Comparison of ENCODE assay signal across 21 cellular contexts in the genomic region with DNA sequence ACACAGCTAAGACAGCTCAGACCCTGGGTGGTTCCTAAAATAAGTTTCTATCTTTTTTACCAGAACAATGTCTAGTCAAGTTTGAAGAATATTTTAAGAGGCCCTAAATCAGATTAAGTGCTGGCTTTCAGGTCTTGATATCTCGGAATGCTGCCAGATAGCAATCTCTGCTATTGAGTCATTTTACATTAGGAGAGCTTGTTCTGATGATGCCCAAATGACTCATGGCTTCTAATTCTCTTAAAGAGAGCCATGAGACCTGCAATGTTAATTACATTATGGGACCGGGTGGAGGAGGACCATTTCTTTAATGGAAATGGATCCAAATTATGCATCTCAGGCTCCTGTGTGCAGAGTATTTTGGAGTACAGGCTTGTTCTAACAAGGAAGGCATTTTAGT.
DNase-seq lines count a peak whose midpoint lies in the region; ATAC-seq, FAIRE-seq and TF ChIP-seq lines count a peak whose summit lies in the region.
"Had no signal": no experiment of that assay in that cellular context is flagged by ENCODE, and none has a peak within 500 bp of the region (broad histone marks: within the 10 kb centered on the region; RNA-seq: fewer than 3 reads in every experiment).

No MANE protein-coding gene starts in this region.

- H3K27me3 ChIP-seq in BE2C (no peaks in the 10 kb centered on the region), keratinocyte (ENCODE audit: control insufficient read depth, extremely low read depth, insufficient read depth, low read length) (no peaks in the 10 kb centered on the region), osteoblast (ENCODE audit: insufficient read depth, low read length) (no peaks in the 10 kb centered on the region), spleen (replicated peaks in 1 of 7) (no peaks in the 10 kb centered on the region)
- H3K27me3 ChIP-seq: SJSA1, upper lobe of right lung had no signal

- TF ChIP-seq CTCF in BE2C (IDR thresholded peaks at IDR 0.05; ENCODE audit: low read depth, low read length) (no peak), keratinocyte (optimal IDR thresholded peaks at IDR 0.05 in 1 of 3, IDR thresholded peaks at IDR 0.05 in 1 of 3, conservative IDR thresholded peaks at IDR 0.05 in 1 of 3; ENCODE audit: extremely low read depth in 1 of 3, insufficient read depth in 2 of 3, low read length in 3 of 3) (no peak), osteoblast (IDR thresholded peaks at IDR 0.05; ENCODE audit: extremely low read depth, low read depth, low read length) (no peak), spleen (IDR thresholded peaks at IDR 0.05 in 8 of 11, conservative IDR thresholded peaks at IDR 0.05 in 3 of 11) (no peak)

- H3K4me1 ChIP-seq in BE2C (no peaks in the 10 kb centered on the region), keratinocyte (ENCODE audit: control insufficient read depth, extremely low read depth, insufficient read depth, low read length) (peaks cover 8% of the 10 kb centered on the region), osteoblast (ENCODE audit: insufficient read depth, low read length) (no peaks in the 10 kb centered on the region), spleen (no peaks in the 10 kb centered on the region)
- H3K4me1 ChIP-seq: left ventricle myocardium inferior, SJSA1, upper lobe of right lung had no signal

- peak; percentile 4 for DNase-seq in BE2C
- peak; percentile 53 for DNase-seq in LHCN-M2 (ENCODE audit: low read depth)
- DNase-seq in astrocyte of the hippocampus (ENCODE audit: low read depth, low spot score): peak; percentile 48
- peak; percentile 11 for DNase-seq in keratinocyte (ENCODE audit: low read depth, low spot score)
- DNase-seq in osteoblast (ENCODE audit: insufficient read length, low spot score, missing footprints): no peak
- no peak for DNase-seq in spleen
- no peak for DNase-seq in foreskin melanocyte
- DNase-seq: activated CD4-positive, alpha-beta T cell treated with anti-CD3 and anti-CD28 coated beads, Interleukin-2, amount 10 ng/mL, durations not matched to agents 7 days and 5 days; activated naive CD8-positive, alpha-beta T cell treated with anti-CD3 and anti-CD28 coated beads for 36 hours; GOT3; head of caudate nucleus; left ventricle myocardium inferior; NCI-H146; OCI-M1; posterior cingulate gyrus; T-helper 17 cell; upper lobe of right lung; WERI-Rb-1 had no signal

- no peak overlapping the region for H2AFZ ChIP-seq in keratinocyte (ENCODE audit: control insufficient read depth, low read length)
- H2AFZ ChIP-seq in osteoblast (ENCODE audit: low read length): no peak overlapping the region

- H3K79me2 ChIP-seq in keratinocyte (ENCODE audit: control insufficient read depth, insufficient read depth, low read length) (no peaks in the 10 kb centered on the region), osteoblast (ENCODE audit: insufficient read depth, low read length) (no peaks in the 10 kb centered on the region)

- H3K4me3 ChIP-seq in BE2C (ENCODE audit: low read depth, low read length): no peak overlapping the region
- H3K4me3 ChIP-seq in keratinocyte (ENCODE audit: control insufficient read depth in 2 of 3, extremely low read depth in 1 of 3, insufficient read depth in 2 of 3, low read depth in 1 of 3, low read length in 3 of 3): no peak overlapping the region
- H3K4me3 ChIP-seq in osteoblast (ENCODE audit: insufficient read depth, low read length): no peak overlapping the region
- no peak overlapping the region for H3K4me3 ChIP-seq in spleen
- H3K4me3 ChIP-seq: coronary artery, left ventricle myocardium inferior, SJSA1, upper lobe of right lung had no signal

- no peak overlapping the region for H3K9ac ChIP-seq in keratinocyte (ENCODE audit: control insufficient read depth, extremely low read depth, insufficient read depth, low read length)

- ATAC-seq in HG02763 (IDR thresholded peaks at IDR 0.05; ENCODE audit: unreplicated experiment): no peak
- ATAC-seq: T-helper 17 cell, upper lobe of right lung had no signal

- 71 to 89% (median 82%) methylated on average over 2 of the region's 2 CpGs for WGBS in spleen, 5 donors

- H3K36me3 ChIP-seq in BE2C (no peaks in the 10 kb centered on the region), keratinocyte (ENCODE audit: control insufficient read depth in 2 of 2, extremely low read depth in 1 of 2, insufficient read depth in 2 of 2, low read length in 2 of 2) (no peaks in the 10 kb centered on the region), osteoblast (ENCODE audit: insufficient read depth, low read length) (no peaks in the 10 kb centered on the region), spleen (no peaks in the 10 kb centered on the region)
- H3K36me3 ChIP-seq: left ventricle myocardium inferior, SJSA1, upper lobe of right lung, WERI-Rb-1 had no signal

- no peaks in the 10 kb centered on the region for H3K9me1 ChIP-seq in keratinocyte (ENCODE audit: control insufficient read depth, extremely low read depth, insufficient read depth, low read length)

- peak overlapping the region; percentile 35 for H3K4me2 ChIP-seq in keratinocyte (ENCODE audit: control insufficient read depth, extremely low read depth, insufficient read depth, low read depth, low read length)
- no peak overlapping the region for H3K4me2 ChIP-seq in osteoblast (ENCODE audit: insufficient read depth, low read length)

- H4K20me1 ChIP-seq in keratinocyte (ENCODE audit: control insufficient read depth, extremely low read depth, insufficient read depth, low read length): no peaks in the 10 kb centered on the region
- no peaks in the 10 kb centered on the region for H4K20me1 ChIP-seq in osteoblast (ENCODE audit: insufficient read depth, low read length)

- peak; percentile 78 for FAIRE-seq in keratinocyte (lab: Jason Lieb, UNC)

- intact Hi-C loops in spleen (cut with DNase I; ENCODE audit: low total_unique reads): no loop called here

- H3K27ac ChIP-seq in keratinocyte (ENCODE audit: control insufficient read depth, insufficient read depth, low read length): no peak overlapping the region
- no peak overlapping the region for H3K27ac ChIP-seq in osteoblast (ENCODE audit: low read depth, low read length)
- no peak overlapping the region for H3K27ac ChIP-seq in spleen
- H3K27ac ChIP-seq: coronary artery, left ventricle myocardium inferior, SJSA1, upper lobe of right lung, WERI-Rb-1 had no signal

- dilution Hi-C loops in keratinocyte (cut with MboI; ENCODE audit: extremely low pct_ligation_motif_present, low sequenced_read_pairs): no loop called here

- no peaks in the 10 kb centered on the region for H3K9me3 ChIP-seq in BE2C
- H3K9me3 ChIP-seq in keratinocyte (ENCODE audit: control insufficient read depth, low read depth, low read length): no peaks in the 10 kb centered on the region
- H3K9me3 ChIP-seq in osteoblast (ENCODE audit: low read depth, low read length): no peaks in the 10 kb centered on the region
- no peaks in the 10 kb centered on the region for H3K9me3 ChIP-seq in spleen
- H3K9me3 ChIP-seq: left ventricle myocardium inferior, SJSA1, upper lobe of right lung had no signal

- no peak for TF ChIP-seq POLR2A in spleen (IDR thresholded peaks at IDR 0.05)

Comparison
In these comparisons a context has a peak if more than half of its experiments do, and no peak if none do; other contexts are left out.
1. DNase-seq: peak in BE2C (single experiment), LHCN-M2 (single experiment), astrocyte of the hippocampus (single experiment) and keratinocyte (single experiment); none in osteoblast (single experiment), spleen (single experiment) and foreskin melanocyte (single experiment).